Comparison of ENCODE assay signal across 12 cellular contexts in the genomic region with DNA sequence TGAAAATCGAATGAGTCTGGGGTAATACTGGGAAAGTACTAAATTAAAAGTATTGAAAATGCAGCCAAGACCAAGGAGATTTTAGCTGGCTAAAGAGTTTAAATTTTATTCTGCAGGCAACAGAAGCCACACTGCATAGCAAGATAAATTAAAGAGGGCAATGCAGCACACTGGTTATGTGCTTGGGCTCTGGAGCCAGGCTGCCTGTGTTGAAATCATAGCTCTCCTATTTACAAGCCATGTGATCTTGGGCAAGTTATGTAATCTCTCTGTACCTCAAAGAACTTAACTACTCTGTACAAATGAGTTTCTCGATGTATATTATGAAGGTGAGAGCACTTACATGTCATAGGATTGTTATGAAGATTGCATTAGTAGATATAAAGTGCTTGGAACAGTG. TPM values are rescaled to one million over a fixed set of nuclear protein-coding genes. Genes with fewer than 3 reads are reported as not detected.
DNase-seq lines count a peak whose midpoint lies in the region; ATAC-seq and TF ChIP-seq lines count a peak whose summit lies in the region.
"Had no signal": no experiment of that assay in that cellular context is flagged by ENCODE, and none has a peak within 500 bp of the region (broad histone marks: within the 10 kb centered on the region; RNA-seq: fewer than 3 reads in every experiment).

No MANE protein-coding gene starts in this region.

- no peak for TF ChIP-seq CTCF in fibroblast of mammary gland (conservative IDR thresholded peaks at IDR 0.05; ENCODE audit: control insufficient read depth, insufficient read depth, low read depth, low read length)
- no peak for TF ChIP-seq CTCF in PC-3 (conservative IDR thresholded peaks at IDR 0.05; ENCODE audit: low read depth, low read length)

- ATAC-seq in PC-3 (no peak), GM21381 (IDR thresholded peaks at IDR 0.05; ENCODE audit: unreplicated experiment) (no peak)
- ATAC-seq: HCT116 had no signal

- no peaks in the 10 kb centered on the region; the same call in 1 of the 2 replicates for H3K36me3 ChIP-seq in PC-3 (ENCODE audit: low read depth, low read length)

- DNase-seq in G401 (ENCODE audit: low spot score) (peak; percentile 48), SIG-M5 (lab: John Stamatoyannopoulos, UW) (peak; percentile 6), fibroblast of mammary gland (ENCODE audit: low read depth) (peak; percentile 44), myocyte (ENCODE audit: low read depth) (peak; percentile 32), PC-3 (no peak), NCI-H128 (lab: John Stamatoyannopoulos, UW; ENCODE audit: unreplicated experiment) (no peak)
- no peak for DNase-seq in stimulated activated CD4-positive, alpha-beta T cell treated with anti-CD3 and anti-CD28 coated beads, Interleukin-4, amount 100 ng/mL, for 4 hours
- DNase-seq: activated CD8-positive, alpha-beta memory T cell treated with anti-CD3 and anti-CD28 coated beads, Interleukin-2, amount 50 U/mL, for 4 hours; central memory CD4-positive, alpha-beta T cell; T-helper 9 cell had no signal

- H3F3A ChIP-seq in PC-3 (ENCODE audit: low read length, unreplicated experiment) = no peaks in the 10 kb centered on the region

- peaks cover 93% of the 10 kb centered on the region for H3K79me2 ChIP-seq in PC-3 (ENCODE audit: low read length)

- H2AFZ ChIP-seq in PC-3 (ENCODE audit: low read length) = no peak overlapping the region

- intact Hi-C loops in PC-3 (cut with micrococcal nuclease) = no loop called here

- no peak overlapping the region for H3K9ac ChIP-seq in PC-3 (ENCODE audit: low read length)

- no peak overlapping the region for H3K4me3 ChIP-seq in fibroblast of mammary gland (ENCODE audit: control insufficient read depth, low read depth, low read length)
- H3K4me3 ChIP-seq in PC-3 (ENCODE audit: low read length) = no peak overlapping the region

- H3K4me1 ChIP-seq in PC-3 (ENCODE audit: insufficient read depth, low read length) = no peaks in the 10 kb centered on the region

- H3K27ac ChIP-seq in PC-3 (ENCODE audit: low read length) = no peak overlapping the region

- no TSS peak for BruUV-seq in PC-3 (replicated peaks; lab: Mats Ljungman, UMichigan)

- in situ Hi-C loops in G401 (cut with HindIII; ENCODE audit: low sequenced_read_pairs) = no loop called here

- no peak overlapping the region for H3K4me2 ChIP-seq in PC-3 (ENCODE audit: low read length)

- POLR2A ChIA-PET in PC-3 (lab: Charles Lee; ENCODE audit: unreplicated experiment) = no interaction called here

- no peaks in the 10 kb centered on the region for H3K9me3 ChIP-seq in PC-3 (ENCODE audit: low read length)

- no peaks in the 10 kb centered on the region for H4K20me1 ChIP-seq in PC-3 (ENCODE audit: low read length)

- no peaks in the 10 kb centered on the region for H3K27me3 ChIP-seq in PC-3 (ENCODE audit: low read length)

- CTCF ChIA-PET in PC-3 (lab: Charles Lee) = no interaction called here

- no peaks in the 10 kb centered on the region for H3K9me2 ChIP-seq in PC-3 (replicated peaks; ENCODE audit: low read length)

RNA-seq across cellular contexts. Expression of gene SLC25A13, which starts 9.9 kb away (rescaled TPM):
- 87.2 and 124 TPM in 2 replicates for total RNA-seq in G401 (2014; rRNA removed; shearing (Covaris generic))
- total RNA-seq in myocyte (25.0 and 25.5 TPM in 2 replicates), PC-3 (2014; rRNA removed) (14.6 and 19.5 TPM in 2 replicates)
- polyA plus RNA-seq in myocyte (2012) = 14.9 TPM

Comparison
In these comparisons a context has a peak if more than half of its experiments do, and no peak if none do; other contexts are left out.
1. DNase-seq: peak in G401 (single experiment), SIG-M5 (single experiment), fibroblast of mammary gland (single experiment) and myocyte (single experiment); none in PC-3 (single experiment), NCI-H128 (single experiment) and stimulated activated CD4-positive, alpha-beta T cell treated with anti-CD3 and anti-CD28 coated beads, Interleukin-4, amount 100 ng/mL, for 4 hours (0 of 2).